ENCODE assay signal across 1 cellular context in the genomic region with DNA sequence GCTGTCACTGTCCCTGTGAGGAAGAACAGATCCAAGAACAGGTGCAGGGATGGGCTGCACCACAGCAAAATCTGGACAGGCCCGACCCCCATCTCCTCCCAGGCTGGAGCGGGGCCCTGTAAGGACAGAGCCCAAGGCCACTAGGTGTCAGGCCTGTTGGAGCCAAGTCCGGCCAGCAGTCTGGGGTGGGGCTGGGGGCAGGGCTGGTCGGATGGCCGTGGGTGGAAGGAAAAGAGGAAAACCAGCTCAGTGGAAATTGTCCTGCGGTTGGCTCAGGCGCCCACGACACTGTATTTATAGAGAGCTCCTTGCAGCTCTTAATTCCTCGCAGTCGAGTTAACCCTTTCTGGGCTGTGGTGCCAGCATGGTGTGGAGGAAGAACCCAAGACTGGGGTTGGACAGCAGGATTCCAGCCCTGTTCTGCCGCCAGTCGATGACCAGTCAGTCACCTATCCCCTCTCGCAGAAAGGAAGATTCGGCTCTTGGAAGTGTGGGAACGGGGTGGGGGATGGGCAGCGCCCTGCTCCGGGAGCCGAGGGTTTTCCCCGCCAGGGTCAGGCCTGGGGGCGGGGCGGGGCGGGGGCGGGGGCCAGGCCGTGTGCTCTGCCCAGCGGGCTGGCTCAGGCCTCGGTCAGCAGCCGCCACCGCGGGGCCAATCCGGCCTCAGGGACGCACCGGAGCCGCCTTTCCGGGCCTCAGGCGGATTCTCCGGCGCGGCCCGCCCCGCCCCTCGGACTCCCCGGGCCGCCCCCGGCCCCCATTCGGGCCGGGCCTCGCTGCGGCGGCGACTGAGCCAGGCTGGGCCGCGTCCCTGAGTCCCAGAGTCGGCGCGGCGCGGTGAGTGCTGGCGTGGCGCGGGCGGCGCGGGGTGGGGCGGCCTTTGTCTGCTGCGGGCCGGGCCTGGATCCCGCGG.
TF ChIP-seq lines count a peak whose summit lies in the region.

A gene (plus strand): TSS at position 760 of the 913 bp plus-strand sequence. CDS start 15,257 bp downstream, outside the sequence.

TF ChIP-seq in K562, 482 proteins besides CTCF, POLR2A, EP300 and RAD21 (continued from another document):
- TF ChIP-seq KDM5B (IDR thresholded peaks at IDR 0.05; ENCODE audit: insufficient replicate concordance, low read depth, low read length) (peak; percentile 22), SIX5 (IDR thresholded peaks at IDR 0.05; ENCODE audit: borderline replicate concordance in 1 of 2, insufficient read depth in 1 of 2, low read depth in 1 of 2, low read length in 2 of 2) (no peak), THRAP3 (IDR thresholded peaks at IDR 0.05; ENCODE audit: borderline replicate concordance) (no peak), RBM39 (optimal IDR thresholded peaks at IDR 0.05; ENCODE audit: low read depth, low read length) (no peak), ILK (tag; IDR thresholded peaks at IDR 0.05; ENCODE audit: borderline replicate concordance, low read depth) (no peak), PHF8 (IDR thresholded peaks at IDR 0.05; ENCODE audit: borderline replicate concordance, low read length) (peak; percentile 47; the same call in 1 of the 2 replicates), ELF4 (CRISPR knock-in tag; IDR thresholded peaks at IDR 0.05) (no peak), KDM1A (IDR thresholded peaks at IDR 0.05) (peak; percentile 39 to 70; a peak in 1 of 4 replicates), NCOA2 (IDR thresholded peaks at IDR 0.05; ENCODE audit: partially characterized antibody in 2 of 2) (no peak), KLF16 (IDR thresholded peaks at IDR 0.05) (no peak), PHB (CRISPR knock-in tag; IDR thresholded peaks at IDR 0.05) (no peak), MTA3 (IDR thresholded peaks at IDR 0.05; ENCODE audit: borderline replicate concordance) (0 out of 2 replicates have a peak, but pooled peaks have one; percentile 28), GABPA (tag; conservative IDR thresholded peaks at IDR 0.05; ENCODE audit: low read depth) (no peak), PRMT5 (CRISPR knock-in tag; IDR thresholded peaks at IDR 0.05) (no peak)
- TF ChIP-seq, protein P1, sequence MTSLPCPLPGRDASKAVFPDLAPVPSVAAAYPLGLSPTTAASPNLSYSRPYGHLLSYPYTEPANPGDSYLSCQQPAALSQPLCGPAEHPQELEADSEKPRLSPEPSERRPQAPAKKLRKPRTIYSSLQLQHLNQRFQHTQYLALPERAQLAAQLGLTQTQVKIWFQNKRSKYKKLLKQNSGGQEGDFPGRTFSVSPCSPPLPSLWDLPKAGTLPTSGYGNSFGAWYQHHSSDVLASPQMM (CRISPR knock-in tag; IDR thresholded peaks at IDR 0.05) = no peak
- TF ChIP-seq, protein P2, sequence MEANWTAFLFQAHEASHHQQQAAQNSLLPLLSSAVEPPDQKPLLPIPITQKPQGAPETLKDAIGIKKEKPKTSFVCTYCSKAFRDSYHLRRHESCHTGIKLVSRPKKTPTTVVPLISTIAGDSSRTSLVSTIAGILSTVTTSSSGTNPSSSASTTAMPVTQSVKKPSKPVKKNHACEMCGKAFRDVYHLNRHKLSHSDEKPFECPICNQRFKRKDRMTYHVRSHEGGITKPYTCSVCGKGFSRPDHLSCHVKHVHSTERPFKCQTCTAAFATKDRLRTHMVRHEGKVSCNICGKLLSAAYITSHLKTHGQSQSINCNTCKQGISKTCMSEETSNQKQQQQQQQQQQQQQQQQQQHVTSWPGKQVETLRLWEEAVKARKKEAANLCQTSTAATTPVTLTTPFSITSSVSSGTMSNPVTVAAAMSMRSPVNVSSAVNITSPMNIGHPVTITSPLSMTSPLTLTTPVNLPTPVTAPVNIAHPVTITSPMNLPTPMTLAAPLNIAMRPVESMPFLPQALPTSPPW (CRISPR knock-in tag; IDR thresholded peaks at IDR 0.05) = peak; percentile 71
- TF ChIP-seq, protein P3, sequence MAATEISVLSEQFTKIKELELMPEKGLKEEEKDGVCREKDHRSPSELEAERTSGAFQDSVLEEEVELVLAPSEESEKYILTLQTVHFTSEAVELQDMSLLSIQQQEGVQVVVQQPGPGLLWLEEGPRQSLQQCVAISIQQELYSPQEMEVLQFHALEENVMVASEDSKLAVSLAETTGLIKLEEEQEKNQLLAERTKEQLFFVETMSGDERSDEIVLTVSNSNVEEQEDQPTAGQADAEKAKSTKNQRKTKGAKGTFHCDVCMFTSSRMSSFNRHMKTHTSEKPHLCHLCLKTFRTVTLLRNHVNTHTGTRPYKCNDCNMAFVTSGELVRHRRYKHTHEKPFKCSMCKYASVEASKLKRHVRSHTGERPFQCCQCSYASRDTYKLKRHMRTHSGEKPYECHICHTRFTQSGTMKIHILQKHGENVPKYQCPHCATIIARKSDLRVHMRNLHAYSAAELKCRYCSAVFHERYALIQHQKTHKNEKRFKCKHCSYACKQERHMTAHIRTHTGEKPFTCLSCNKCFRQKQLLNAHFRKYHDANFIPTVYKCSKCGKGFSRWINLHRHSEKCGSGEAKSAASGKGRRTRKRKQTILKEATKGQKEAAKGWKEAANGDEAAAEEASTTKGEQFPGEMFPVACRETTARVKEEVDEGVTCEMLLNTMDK (IDR thresholded peaks at IDR 0.05; ENCODE audit: borderline replicate concordance, insufficient read depth, low read depth, low read length, poor library complexity, severe bottlenecking) = peak; percentile 8
- TF ChIP-seq, protein P4, sequence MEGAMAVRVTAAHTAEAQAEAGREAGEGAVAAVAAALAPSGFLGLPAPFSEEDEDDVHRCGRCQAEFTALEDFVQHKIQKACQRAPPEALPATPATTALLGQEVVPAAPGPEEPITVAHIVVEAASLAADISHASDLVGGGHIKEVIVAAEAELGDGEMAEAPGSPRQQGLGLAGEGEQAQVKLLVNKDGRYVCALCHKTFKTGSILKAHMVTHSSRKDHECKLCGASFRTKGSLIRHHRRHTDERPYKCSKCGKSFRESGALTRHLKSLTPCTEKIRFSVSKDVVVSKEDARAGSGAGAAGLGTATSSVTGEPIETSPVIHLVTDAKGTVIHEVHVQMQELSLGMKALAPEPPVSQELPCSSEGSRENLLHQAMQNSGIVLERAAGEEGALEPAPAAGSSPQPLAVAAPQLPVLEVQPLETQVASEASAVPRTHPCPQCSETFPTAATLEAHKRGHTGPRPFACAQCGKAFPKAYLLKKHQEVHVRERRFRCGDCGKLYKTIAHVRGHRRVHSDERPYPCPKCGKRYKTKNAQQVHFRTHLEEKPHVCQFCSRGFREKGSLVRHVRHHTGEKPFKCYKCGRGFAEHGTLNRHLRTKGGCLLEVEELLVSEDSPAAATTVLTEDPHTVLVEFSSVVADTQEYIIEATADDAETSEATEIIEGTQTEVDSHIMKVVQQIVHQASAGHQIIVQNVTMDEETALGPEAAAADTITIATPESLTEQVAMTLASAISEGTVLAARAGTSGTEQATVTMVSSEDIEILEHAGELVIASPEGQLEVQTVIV (CRISPR knock-in tag; IDR thresholded peaks at IDR 0.05; ENCODE audit: borderline replicate concordance) = no peak
- TF ChIP-seq, protein P5, sequence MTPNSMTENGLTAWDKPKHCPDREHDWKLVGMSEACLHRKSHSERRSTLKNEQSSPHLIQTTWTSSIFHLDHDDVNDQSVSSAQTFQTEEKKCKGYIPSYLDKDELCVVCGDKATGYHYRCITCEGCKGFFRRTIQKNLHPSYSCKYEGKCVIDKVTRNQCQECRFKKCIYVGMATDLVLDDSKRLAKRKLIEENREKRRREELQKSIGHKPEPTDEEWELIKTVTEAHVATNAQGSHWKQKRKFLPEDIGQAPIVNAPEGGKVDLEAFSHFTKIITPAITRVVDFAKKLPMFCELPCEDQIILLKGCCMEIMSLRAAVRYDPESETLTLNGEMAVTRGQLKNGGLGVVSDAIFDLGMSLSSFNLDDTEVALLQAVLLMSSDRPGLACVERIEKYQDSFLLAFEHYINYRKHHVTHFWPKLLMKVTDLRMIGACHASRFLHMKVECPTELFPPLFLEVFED (CRISPR knock-in tag; conservative IDR thresholded peaks at IDR 0.05) = no peak
- TF ChIP-seq, protein P6, sequence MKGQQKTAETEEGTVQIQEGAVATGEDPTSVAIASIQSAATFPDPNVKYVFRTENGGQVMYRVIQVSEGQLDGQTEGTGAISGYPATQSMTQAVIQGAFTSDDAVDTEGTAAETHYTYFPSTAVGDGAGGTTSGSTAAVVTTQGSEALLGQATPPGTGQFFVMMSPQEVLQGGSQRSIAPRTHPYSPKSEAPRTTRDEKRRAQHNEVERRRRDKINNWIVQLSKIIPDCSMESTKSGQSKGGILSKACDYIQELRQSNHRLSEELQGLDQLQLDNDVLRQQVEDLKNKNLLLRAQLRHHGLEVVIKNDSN (CRISPR knock-in tag; IDR thresholded peaks at IDR 0.05) = no peak
